19 cellular contexts compared by ENCODE assay signal in genomic region chr16:74503412-74503811, GRCh38.
DNase-seq lines count a peak whose midpoint lies in the region; ATAC-seq and TF ChIP-seq lines count a peak whose summit lies in the region.
"Had no signal": no experiment of that assay in that cellular context is flagged by ENCODE, and none has a peak within 500 bp of the region (broad histone marks: within the 10 kb centered on the region; RNA-seq: fewer than 3 reads in every experiment).

No MANE protein-coding gene starts in this region.

- TF ChIP-seq CTCF in dorsolateral prefrontal cortex (IDR thresholded peaks at IDR 0.05 in 54 of 56, conservative IDR thresholded peaks at IDR 0.05 in 2 of 56; ENCODE audit: low read depth in 1 of 56, partially characterized antibody in 56 of 56) (no peak), foreskin keratinocyte (conservative IDR thresholded peaks at IDR 0.05) (no peak), transverse colon (IDR thresholded peaks at IDR 0.05) (no peak)

- no peak for TF ChIP-seq POLR2A in transverse colon (IDR thresholded peaks at IDR 0.05)

- peak overlapping the region in 35 of 59 donors; percentile 12 to 98 (median 90) for H3K27ac ChIP-seq in dorsolateral prefrontal cortex
- H3K27ac ChIP-seq in naive thymus-derived CD4-positive, alpha-beta T cell (ENCODE audit: low read depth, low read length): peak overlapping the region; percentile 1
- H3K27ac ChIP-seq in foreskin keratinocyte: no peak overlapping the region
- no peak overlapping the region for H3K27ac ChIP-seq in transverse colon
- H3K27ac ChIP-seq: BLaER1 treated with 17β-estradiol and CSF1 and Interleukin-3, amounts not matched to agents 10 nM and 100 nM; SJCRH30 had no signal

- no peak for ATAC-seq in activated T-cell treated with anti-CD3 and anti-CD28 coated beads, Interleukin-2, amount 50 U/mL, for 72 hours (replicated peaks in 1 of 2)
- no peak for ATAC-seq in activated T-cell treated with anti-CD3 and anti-CD28 coated beads, Interleukin-2, amount 50 U/mL, for 4 hours
- ATAC-seq in naive thymus-derived CD4-positive, alpha-beta T cell: no peak
- ATAC-seq in foreskin keratinocyte: no peak
- ATAC-seq in effector memory CD8-positive, alpha-beta T cell (replicated peaks): no peak

- POLR2A ChIA-PET in naive thymus-derived CD4-positive, alpha-beta T cell (lab: Charles Lee): no interaction called here

- H3K9me3 ChIP-seq in naive thymus-derived CD4-positive, alpha-beta T cell (ENCODE audit: control insufficient read depth in 2 of 3, low read length in 3 of 3): no peaks in the 10 kb centered on the region
- no peaks in the 10 kb centered on the region for H3K9me3 ChIP-seq in transverse colon
- H3K9me3 ChIP-seq: BLaER1 treated with 17β-estradiol and CSF1 and Interleukin-3, amounts not matched to agents 10 nM and 100 nM; SJCRH30 had no signal

- H3K27me3 Mint-ChIP-seq in activated T-cell treated with anti-CD3 and anti-CD28 coated beads, Interleukin-2, amount 50 U/mL, for 72 hours (ENCODE audit: low read depth): no peaks in the 10 kb centered on the region
- H3K27me3 Mint-ChIP-seq in activated T-cell treated with anti-CD3 and anti-CD28 coated beads, Interleukin-2, amount 50 U/mL, for 4 hours (ENCODE audit: low read depth): no peaks in the 10 kb centered on the region
- H3K27me3 Mint-ChIP-seq in naive thymus-derived CD4-positive, alpha-beta T cell: no peaks in the 10 kb centered on the region
- no peaks in the 10 kb centered on the region for H3K27me3 Mint-ChIP-seq in effector memory CD8-positive, alpha-beta T cell

- in situ Hi-C loops in Caki2 (cut with HindIII; ENCODE audit: low pct_unique_long_range_greater_than_20kb, low sequenced_read_pairs): no loop called here
- in situ Hi-C loops in transverse colon (cut with MboI; ENCODE audit: low pct_ligation_motif_present in 1 of 4, low pct_unique_long_range_greater_than_20kb in 1 of 4, low sequenced_read_pairs in 3 of 4): no loop called here

- no peak overlapping the region for H3K4me3 Mint-ChIP-seq in activated T-cell treated with anti-CD3 and anti-CD28 coated beads, Interleukin-2, amount 50 U/mL, for 72 hours
- no peak overlapping the region for H3K4me3 Mint-ChIP-seq in activated T-cell treated with anti-CD3 and anti-CD28 coated beads, Interleukin-2, amount 50 U/mL, for 4 hours
- H3K4me3 Mint-ChIP-seq in naive thymus-derived CD4-positive, alpha-beta T cell: no peak overlapping the region
- H3K4me3 Mint-ChIP-seq in effector memory CD8-positive, alpha-beta T cell: no peak overlapping the region
- H3K4me3 Mint-ChIP-seq: HFFc6 had no signal

- H3K9me3 Mint-ChIP-seq in activated T-cell treated with anti-CD3 and anti-CD28 coated beads, Interleukin-2, amount 50 U/mL, for 72 hours: no peaks in the 10 kb centered on the region
- no peaks in the 10 kb centered on the region for H3K9me3 Mint-ChIP-seq in activated T-cell treated with anti-CD3 and anti-CD28 coated beads, Interleukin-2, amount 50 U/mL, for 4 hours
- H3K9me3 Mint-ChIP-seq in naive thymus-derived CD4-positive, alpha-beta T cell: no peaks in the 10 kb centered on the region
- H3K9me3 Mint-ChIP-seq in effector memory CD8-positive, alpha-beta T cell: no peaks in the 10 kb centered on the region
- H3K9me3 Mint-ChIP-seq: HFFc6 had no signal

- H3K4me1 Mint-ChIP-seq in activated T-cell treated with anti-CD3 and anti-CD28 coated beads, Interleukin-2, amount 50 U/mL, for 72 hours (ENCODE audit: low read depth): peaks cover 13% of the 10 kb centered on the region
- peaks cover 18% of the 10 kb centered on the region for H3K4me1 Mint-ChIP-seq in activated T-cell treated with anti-CD3 and anti-CD28 coated beads, Interleukin-2, amount 50 U/mL, for 4 hours (ENCODE audit: low read depth)
- H3K4me1 Mint-ChIP-seq in naive thymus-derived CD4-positive, alpha-beta T cell: peaks cover 0 to 48% (median 38%) of the 10 kb centered on the region in 7 donors
- peaks cover 2 to 16% of the 10 kb centered on the region in 2 donors for H3K4me1 Mint-ChIP-seq in effector memory CD8-positive, alpha-beta T cell (ENCODE audit: low read depth in 2 of 2)

- 86 to 93% methylated on average over 6 to 7 of the region's 7 CpGs for WGBS in transverse colon (ENCODE audit: low coverage in 1 of 2), 2 donors

- H3K27me3 ChIP-seq in dorsolateral prefrontal cortex: no peaks in the 10 kb centered on the region
- H3K27me3 ChIP-seq in naive thymus-derived CD4-positive, alpha-beta T cell (ENCODE audit: control insufficient read depth in 2 of 2, insufficient read depth in 2 of 2, low read length in 2 of 2): no peaks in the 10 kb centered on the region
- H3K27me3 ChIP-seq in foreskin keratinocyte: no peaks in the 10 kb centered on the region
- no peaks in the 10 kb centered on the region for H3K27me3 ChIP-seq in transverse colon
- H3K27me3 ChIP-seq: BLaER1 treated with 17β-estradiol and CSF1 and Interleukin-3, amounts not matched to agents 10 nM and 100 nM; SJCRH30 had no signal

- H3K36me3 Mint-ChIP-seq in activated T-cell treated with anti-CD3 and anti-CD28 coated beads, Interleukin-2, amount 50 U/mL, for 72 hours (ENCODE audit: insufficient read depth in 2 of 2): peaks cover 2 to 6% of the 10 kb centered on the region in 2 donors
- H3K36me3 Mint-ChIP-seq in activated T-cell treated with anti-CD3 and anti-CD28 coated beads, Interleukin-2, amount 50 U/mL, for 4 hours (ENCODE audit: insufficient read depth): peaks cover 23% of the 10 kb centered on the region
- peaks cover 7 to 35% (median 21%) of the 10 kb centered on the region in 5 donors for H3K36me3 Mint-ChIP-seq in naive thymus-derived CD4-positive, alpha-beta T cell
- peaks cover 64% of the 10 kb centered on the region for H3K36me3 Mint-ChIP-seq in effector memory CD8-positive, alpha-beta T cell (ENCODE audit: insufficient read depth)

- H3K4me3 ChIP-seq in dorsolateral prefrontal cortex (no peak overlapping the region), transverse colon (no peak overlapping the region)
- H3K4me3 ChIP-seq in naive thymus-derived CD4-positive, alpha-beta T cell (ENCODE audit: low read length): no peak overlapping the region
- H3K4me3 ChIP-seq: BLaER1 treated with 17β-estradiol and CSF1 and Interleukin-3, amounts not matched to agents 10 nM and 100 nM; SJCRH30 had no signal

- TF ChIP-seq EP300 in transverse colon (IDR thresholded peaks at IDR 0.05; ENCODE audit: low read depth): no peak

- intact Hi-C loops in dorsolateral prefrontal cortex (cut with DNase I) (loop anchor here in 1 of 2 donors (5.0 kb wide), 1 partner anchor 69 kb away; no protein-coding TSS in a partner anchor), transverse colon (cut with DNase I; ENCODE audit: low total_unique reads) (no loop called here)
- intact Hi-C loops in naive thymus-derived CD4-positive, alpha-beta T cell (cut with micrococcal nuclease): loop anchor here in 1 of 2 donors (5.0 kb wide), 1 partner anchor 104 kb away; the partner anchor contains the start of gene GLG1

- no peaks in the 10 kb centered on the region for H3K4me1 ChIP-seq in naive thymus-derived CD4-positive, alpha-beta T cell (ENCODE audit: control insufficient read depth in 2 of 2, insufficient read depth in 2 of 2, low read length in 2 of 2)
- H3K4me1 ChIP-seq in foreskin keratinocyte: no peaks in the 10 kb centered on the region
- H3K4me1 ChIP-seq in transverse colon: no peaks in the 10 kb centered on the region
- H3K4me1 ChIP-seq: SJCRH30 had no signal

- DNase-seq in activated T-cell treated with anti-CD3 and anti-CD28 coated beads, Interleukin-2, amount 50 U/mL, for 72 hours: no peak
- no peak for DNase-seq in activated T-cell treated with anti-CD3 and anti-CD28 coated beads, Interleukin-2, amount 50 U/mL, for 4 hours
- peak; percentile 30 for DNase-seq in Caki2 (ENCODE audit: low read depth)
- no peak for DNase-seq in dorsolateral prefrontal cortex
- DNase-seq in naive thymus-derived CD4-positive, alpha-beta T cell: no peak
- DNase-seq in foreskin keratinocyte: no peak
- DNase-seq in effector memory CD8-positive, alpha-beta T cell: no peak
- no peak for DNase-seq in transverse colon
- DNase-seq: DMS79, HFFc6, KG1, MV-4-11, NCI-H1417, NCI-H187, NCI-H2227 treated with DMSO at 0.1 percent for 48 hours, NCI-H510A treated with DMSO at 0.1 percent for 48 hours, NCI-H82, SJCRH30 had no signal

- CTCF ChIA-PET in naive thymus-derived CD4-positive, alpha-beta T cell (lab: Charles Lee): interaction anchor here (1.0 kb wide), 1 partner anchor 119 kb away, joined by 3 read pairs; no protein-coding TSS in a partner anchor

- H3K36me3 ChIP-seq in naive thymus-derived CD4-positive, alpha-beta T cell (ENCODE audit: control insufficient read depth in 2 of 3, insufficient read depth in 3 of 3, low read length in 3 of 3): peaks cover 0 to 52% (median 12%) of the 10 kb centered on the region in 3 experiments
- peaks cover 0 to 11% (median 0%) of the 10 kb centered on the region in 4 donors for H3K36me3 ChIP-seq in transverse colon
- H3K36me3 ChIP-seq: SJCRH30 had no signal

- H3K27ac Mint-ChIP-seq in activated T-cell treated with anti-CD3 and anti-CD28 coated beads, Interleukin-2, amount 50 U/mL, for 72 hours: peak overlapping the region; percentile 28
- H3K27ac Mint-ChIP-seq in naive thymus-derived CD4-positive, alpha-beta T cell: peak overlapping the region in 4 of 9 donors; percentile 10 to 61 (median 37)
- H3K27ac Mint-ChIP-seq in effector memory CD8-positive, alpha-beta T cell: no peak overlapping the region
- H3K27ac Mint-ChIP-seq: HFFc6 had no signal

Comparison
In these comparisons a context has a peak if more than half of its experiments do, and no peak if none do; other contexts are left out.
1. H3K27ac ChIP-seq: peak in dorsolateral prefrontal cortex (35 of 59) and naive thymus-derived CD4-positive, alpha-beta T cell (single experiment); none in foreskin keratinocyte (single experiment) and transverse colon (0 of 4).